10 cellular contexts compared by ENCODE assay signal in genomic region chr15:72970965-72971746, GRCh38.
DNase-seq lines count a peak whose midpoint lies in the region; ATAC-seq and TF ChIP-seq lines count a peak whose summit lies in the region.
"Had no signal": no experiment of that assay in that cellular context is flagged by ENCODE, and none has a peak within 500 bp of the region (broad histone marks: within the 10 kb centered on the region; RNA-seq: fewer than 3 reads in every experiment).

No MANE protein-coding gene starts in this region.

- peak; percentile 62 for ATAC-seq in left lung
- no peak for ATAC-seq in left colon

- H3K9me3 Mint-ChIP-seq in endothelial cell (ENCODE audit: unreplicated experiment), result no peaks in the 10 kb centered on the region

- peak overlapping the region in 1 of 5 donors; percentile 21 for H3K9ac ChIP-seq in subcutaneous abdominal adipose tissue (ENCODE audit: low read length in 5 of 5)

- no peak for TF ChIP-seq CTCF in dorsolateral prefrontal cortex (IDR thresholded peaks at IDR 0.05 in 54 of 56, conservative IDR thresholded peaks at IDR 0.05 in 2 of 56; ENCODE audit: low read depth in 1 of 56, partially characterized antibody in 56 of 56)
- TF ChIP-seq CTCF in left lung (IDR thresholded peaks at IDR 0.05), result no peak
- TF ChIP-seq CTCF in endothelial cell (IDR thresholded peaks at IDR 0.05; ENCODE audit: unreplicated experiment), result no peak

- no peak overlapping the region for H3K27ac Mint-ChIP-seq in endothelial cell (ENCODE audit: unreplicated experiment)

- H3K27ac ChIP-seq in dorsolateral prefrontal cortex (peak overlapping the region in 31 of 59 donors; percentile 4 to 83 (median 48)), left lung (peak overlapping the region; percentile 31 to 62), subcutaneous abdominal adipose tissue (ENCODE audit: low read depth, low read length) (no peak overlapping the region)

- no peak overlapping the region for H3K4me3 Mint-ChIP-seq in endothelial cell (ENCODE audit: unreplicated experiment)

- DNase-seq in MV-4-11 (lab: John Stamatoyannopoulos, UW), result peak; percentile 24
- DNase-seq in dorsolateral prefrontal cortex, result no peak
- no peak for DNase-seq in left lung
- no peak for DNase-seq in endothelial cell (ENCODE audit: low spot score)
- no peak for DNase-seq in RKO (ENCODE audit: low spot score)
- DNase-seq in GF-D8 (lab: John Stamatoyannopoulos, UW), result no peak
- DNase-seq in left colon, result no peak
- DNase-seq: central memory CD4-positive, alpha-beta T cell; NCI-H446 treated with DMSO at 0.1 percent for 48 hours had no signal

- intact Hi-C loops in dorsolateral prefrontal cortex (cut with DNase I), result loop anchor here in 1 of 2 donors (10.0 kb wide), 1 partner anchor 86 kb away; no protein-coding TSS in a partner anchor
- intact Hi-C loops in left lung (cut with DNase I), result no loop called here
- intact Hi-C loops in left colon (cut with DNase I, micrococcal nuclease), result no loop called here

- no peaks in the 10 kb centered on the region for H3K36me3 ChIP-seq in left lung
- no peaks in the 10 kb centered on the region for H3K36me3 ChIP-seq in subcutaneous abdominal adipose tissue (ENCODE audit: control insufficient read depth in 5 of 5, insufficient read depth in 5 of 5, low read length in 5 of 5)

- H3K27me3 Mint-ChIP-seq in endothelial cell (ENCODE audit: unreplicated experiment), result no peaks in the 10 kb centered on the region

- no peaks in the 10 kb centered on the region for H3K4me1 Mint-ChIP-seq in endothelial cell (ENCODE audit: unreplicated experiment)

- H3K4me3 ChIP-seq in dorsolateral prefrontal cortex, result peak overlapping the region in 51 of 59 donors; percentile 0 to 56 (median 29)
- H3K4me3 ChIP-seq in left lung, result no peak overlapping the region
- H3K4me3 ChIP-seq in subcutaneous abdominal adipose tissue (ENCODE audit: low read depth in 1 of 5, low read length in 5 of 5), result peak overlapping the region; percentile 20 to 76 (median 36)

- no peaks in the 10 kb centered on the region for H3K4me1 ChIP-seq in left lung
- H3K4me1 ChIP-seq in subcutaneous abdominal adipose tissue (ENCODE audit: control insufficient read depth in 5 of 5, insufficient read depth in 5 of 5, low read length in 5 of 5), result peaks cover 1 to 15% (median 9%) of the 10 kb centered on the region in 5 donors

- H3K36me3 Mint-ChIP-seq in endothelial cell (ENCODE audit: low read depth, unreplicated experiment), result no peaks in the 10 kb centered on the region

- H3K9me3 ChIP-seq in left lung (no peaks in the 10 kb centered on the region), subcutaneous abdominal adipose tissue (ENCODE audit: control insufficient read depth in 5 of 5, low read length in 5 of 5) (no peaks in the 10 kb centered on the region)

- H3K27me3 ChIP-seq in dorsolateral prefrontal cortex (no peaks in the 10 kb centered on the region), left lung (peaks cover 0 to 8% of the 10 kb centered on the region in 2 donors), subcutaneous abdominal adipose tissue (ENCODE audit: control insufficient read depth in 5 of 5, insufficient read depth in 4 of 5, low read length in 5 of 5) (peaks cover 0 to 11% (median 4%) of the 10 kb centered on the region in 5 donors)

Comparison
In these comparisons a context has a peak if more than half of its experiments do, and no peak if none do; other contexts are left out.
1. H3K4me3 ChIP-seq: peak in dorsolateral prefrontal cortex (51 of 59) and subcutaneous abdominal adipose tissue (5 of 5); none in left lung (0 of 2).